ENCODE assay signal across 2 cellular contexts in the genomic region with DNA sequence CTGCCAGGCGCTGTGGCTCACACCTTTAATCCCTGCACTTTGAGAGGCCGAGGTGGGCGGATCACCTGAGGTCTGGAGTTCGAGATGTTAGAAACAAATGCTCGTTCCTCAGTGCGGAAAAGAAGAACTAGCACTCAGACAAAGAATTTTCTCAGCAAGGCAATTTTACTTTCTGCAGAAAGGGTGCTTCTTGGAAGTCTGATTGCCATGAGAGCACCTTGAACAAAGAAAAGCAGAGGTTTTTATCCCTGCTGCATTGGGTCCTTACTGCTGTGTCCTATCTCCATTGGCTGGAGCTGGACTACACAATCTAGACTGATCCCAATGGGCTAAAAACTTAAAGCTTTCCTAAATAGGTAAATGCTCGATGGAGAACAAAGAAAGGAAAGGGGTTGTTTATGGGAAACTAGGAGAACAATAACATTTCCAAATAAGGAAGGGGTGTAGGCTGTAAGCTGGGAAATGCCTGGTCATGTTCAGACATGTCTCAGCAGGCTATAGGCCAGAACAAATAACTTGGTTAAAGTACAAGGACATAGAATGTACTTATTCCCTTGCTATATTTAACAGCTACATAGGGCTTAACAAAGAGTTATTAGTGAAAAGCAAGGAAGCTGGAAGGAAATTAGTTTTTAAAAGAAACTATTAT.
TF ChIP-seq lines count a peak whose summit lies in the region.

No MANE protein-coding gene starts in this region.

TF ChIP-seq in HepG2, 621 proteins besides CTCF, POLR2A, EP300 and RAD21:
- TF ChIP-seq, protein P1, sequence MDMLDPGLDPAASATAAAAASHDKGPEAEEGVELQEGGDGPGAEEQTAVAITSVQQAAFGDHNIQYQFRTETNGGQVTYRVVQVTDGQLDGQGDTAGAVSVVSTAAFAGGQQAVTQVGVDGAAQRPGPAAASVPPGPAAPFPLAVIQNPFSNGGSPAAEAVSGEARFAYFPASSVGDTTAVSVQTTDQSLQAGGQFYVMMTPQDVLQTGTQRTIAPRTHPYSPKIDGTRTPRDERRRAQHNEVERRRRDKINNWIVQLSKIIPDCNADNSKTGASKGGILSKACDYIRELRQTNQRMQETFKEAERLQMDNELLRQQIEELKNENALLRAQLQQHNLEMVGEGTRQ (IDR thresholded peaks at IDR 0.05; ENCODE audit: low read depth, low read length) = no peak
- TF ChIP-seq, protein P1 (CRISPR knock-in tag; IDR thresholded peaks at IDR 0.05; ENCODE audit: borderline replicate concordance) = no peak
- TF ChIP-seq JDP2 (CRISPR knock-in tag; IDR thresholded peaks at IDR 0.05; ENCODE audit: borderline replicate concordance) = no peak
- TF ChIP-seq, protein P2, sequence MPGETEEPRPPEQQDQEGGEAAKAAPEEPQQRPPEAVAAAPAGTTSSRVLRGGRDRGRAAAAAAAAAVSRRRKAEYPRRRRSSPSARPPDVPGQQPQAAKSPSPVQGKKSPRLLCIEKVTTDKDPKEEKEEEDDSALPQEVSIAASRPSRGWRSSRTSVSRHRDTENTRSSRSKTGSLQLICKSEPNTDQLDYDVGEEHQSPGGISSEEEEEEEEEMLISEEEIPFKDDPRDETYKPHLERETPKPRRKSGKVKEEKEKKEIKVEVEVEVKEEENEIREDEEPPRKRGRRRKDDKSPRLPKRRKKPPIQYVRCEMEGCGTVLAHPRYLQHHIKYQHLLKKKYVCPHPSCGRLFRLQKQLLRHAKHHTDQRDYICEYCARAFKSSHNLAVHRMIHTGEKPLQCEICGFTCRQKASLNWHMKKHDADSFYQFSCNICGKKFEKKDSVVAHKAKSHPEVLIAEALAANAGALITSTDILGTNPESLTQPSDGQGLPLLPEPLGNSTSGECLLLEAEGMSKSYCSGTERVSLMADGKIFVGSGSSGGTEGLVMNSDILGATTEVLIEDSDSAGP (CRISPR knock-in tag; IDR thresholded peaks at IDR 0.05; ENCODE audit: borderline replicate concordance) = no peak
- TF ChIP-seq SOX13 (IDR thresholded peaks at IDR 0.05) = no peak
- peak in 1 of 2 experiments; percentile 42; a peak in 1 of 4 replicates for TF ChIP-seq SOX13 (CRISPR knock-in tag; conservative IDR thresholded peaks at IDR 0.05 in 1 of 2, IDR thresholded peaks at IDR 0.05 in 1 of 2)
- peak; percentile 98 for TF ChIP-seq TP53 (CRISPR knock-in tag; conservative IDR thresholded peaks at IDR 0.05)
- TF ChIP-seq, protein P3, sequence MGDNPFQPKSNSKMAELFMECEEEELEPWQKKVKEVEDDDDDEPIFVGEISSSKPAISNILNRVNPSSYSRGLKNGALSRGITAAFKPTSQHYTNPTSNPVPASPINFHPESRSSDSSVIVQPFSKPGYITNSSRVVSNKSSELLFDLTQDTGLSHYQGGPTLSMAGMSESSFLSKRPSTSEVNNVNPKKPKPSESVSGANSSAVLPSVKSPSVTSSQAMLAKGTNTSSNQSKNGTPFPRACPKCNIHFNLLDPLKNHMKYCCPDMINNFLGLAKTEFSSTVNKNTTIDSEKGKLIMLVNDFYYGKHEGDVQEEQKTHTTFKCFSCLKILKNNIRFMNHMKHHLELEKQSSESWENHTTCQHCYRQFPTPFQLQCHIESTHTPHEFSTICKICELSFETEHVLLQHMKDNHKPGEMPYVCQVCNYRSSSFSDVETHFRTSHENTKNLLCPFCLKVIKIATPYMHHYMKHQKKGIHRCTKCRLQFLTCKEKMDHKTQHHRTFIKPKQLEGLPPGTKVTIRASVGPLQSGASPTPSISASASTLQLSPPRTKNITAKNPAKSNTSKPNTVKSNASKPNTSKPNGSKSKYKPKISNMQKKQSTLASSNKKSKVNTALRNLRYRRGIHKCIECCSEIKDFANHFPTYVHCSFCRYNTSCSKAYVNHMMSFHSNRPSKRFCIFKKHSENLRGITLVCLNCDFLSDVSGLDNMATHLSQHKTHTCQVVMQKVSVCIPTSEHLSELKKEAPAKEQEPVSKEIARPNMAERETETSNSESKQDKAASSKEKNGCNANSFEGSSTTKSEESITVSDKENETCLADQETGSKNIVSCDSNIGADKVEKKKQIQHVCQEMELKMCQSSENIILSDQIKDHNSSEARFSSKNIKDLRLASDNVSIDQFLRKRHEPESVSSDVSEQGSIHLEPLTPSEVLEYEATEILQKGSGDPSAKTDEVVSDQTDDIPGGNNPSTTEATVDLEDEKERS (CRISPR knock-in tag; IDR thresholded peaks at IDR 0.05) = 0 out of 2 replicates have a peak, but pooled peaks have one; percentile 58
- TF ChIP-seq ZNF562 (CRISPR knock-in tag; IDR thresholded peaks at IDR 0.05; ENCODE audit: borderline replicate concordance) = peak; percentile 99
- TF ChIP-seq, protein P4, sequence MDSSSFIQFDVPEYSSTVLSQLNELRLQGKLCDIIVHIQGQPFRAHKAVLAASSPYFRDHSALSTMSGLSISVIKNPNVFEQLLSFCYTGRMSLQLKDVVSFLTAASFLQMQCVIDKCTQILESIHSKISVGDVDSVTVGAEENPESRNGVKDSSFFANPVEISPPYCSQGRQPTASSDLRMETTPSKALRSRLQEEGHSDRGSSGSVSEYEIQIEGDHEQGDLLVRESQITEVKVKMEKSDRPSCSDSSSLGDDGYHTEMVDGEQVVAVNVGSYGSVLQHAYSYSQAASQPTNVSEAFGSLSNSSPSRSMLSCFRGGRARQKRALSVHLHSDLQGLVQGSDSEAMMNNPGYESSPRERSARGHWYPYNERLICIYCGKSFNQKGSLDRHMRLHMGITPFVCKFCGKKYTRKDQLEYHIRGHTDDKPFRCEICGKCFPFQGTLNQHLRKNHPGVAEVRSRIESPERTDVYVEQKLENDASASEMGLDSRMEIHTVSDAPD (CRISPR knock-in tag; IDR thresholded peaks at IDR 0.05) = no peak
- TF ChIP-seq ZNF230 (CRISPR knock-in tag; IDR thresholded peaks at IDR 0.05) = no peak

TF ChIP-seq in HEK293T, 16 proteins besides CTCF, POLR2A, EP300 and RAD21:
- no peak for TF ChIP-seq SUZ12 (IDR thresholded peaks at IDR 0.05)
- TF ChIP-seq BHLHE40 (IDR thresholded peaks at IDR 0.05; ENCODE audit: borderline replicate concordance) = no peak
- TF ChIP-seq, protein P5, sequence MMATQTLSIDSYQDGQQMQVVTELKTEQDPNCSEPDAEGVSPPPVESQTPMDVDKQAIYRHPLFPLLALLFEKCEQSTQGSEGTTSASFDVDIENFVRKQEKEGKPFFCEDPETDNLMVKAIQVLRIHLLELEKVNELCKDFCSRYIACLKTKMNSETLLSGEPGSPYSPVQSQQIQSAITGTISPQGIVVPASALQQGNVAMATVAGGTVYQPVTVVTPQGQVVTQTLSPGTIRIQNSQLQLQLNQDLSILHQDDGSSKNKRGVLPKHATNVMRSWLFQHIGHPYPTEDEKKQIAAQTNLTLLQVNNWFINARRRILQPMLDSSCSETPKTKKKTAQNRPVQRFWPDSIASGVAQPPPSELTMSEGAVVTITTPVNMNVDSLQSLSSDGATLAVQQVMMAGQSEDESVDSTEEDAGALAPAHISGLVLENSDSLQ (IDR thresholded peaks at IDR 0.05) = no peak
- TF ChIP-seq ARNT (IDR thresholded peaks at IDR 0.05) = no peak
- TF ChIP-seq ZNF384 (IDR thresholded peaks at IDR 0.05) = no peak
- TF ChIP-seq FOXA1 (IDR thresholded peaks at IDR 0.05) = no peak
- TF ChIP-seq NFRKB (IDR thresholded peaks at IDR 0.05) = no peak
- TF ChIP-seq FOXK2 (IDR thresholded peaks at IDR 0.05) = no peak
- TF ChIP-seq SP1 (IDR thresholded peaks at IDR 0.05) = no peak
- TF ChIP-seq ELF4 (IDR thresholded peaks at IDR 0.05) = no peak
TF ChIP-seq in HEK293T: peak in this region for 0.
